In genomic region chr1:25503551-25504426, GRCh38 we compare ENCODE assay signal across 8 cellular contexts. TPM values are rescaled to one million over a fixed set of nuclear protein-coding genes. Genes with fewer than 3 reads are reported as not detected.
DNase-seq lines count a peak whose midpoint lies in the region; ATAC-seq and TF ChIP-seq lines count a peak whose summit lies in the region.

No MANE protein-coding gene starts in this region.

- no peak overlapping the region for H3K4me3 ChIP-seq in GM06990 (replicated peaks; ENCODE audit: low read depth, low read length)
- H3K4me3 ChIP-seq in esophagus muscularis mucosa, result no peak overlapping the region
- H3K4me3 ChIP-seq in prostate gland, result no peak overlapping the region

- TF ChIP-seq POLR2A in esophagus muscularis mucosa (IDR thresholded peaks at IDR 0.05; ENCODE audit: low read depth) (no peak), prostate gland (IDR thresholded peaks at IDR 0.05) (no peak)

- intact Hi-C loops in esophagus muscularis mucosa (cut with DNase I) (no loop called here), prostate gland (cut with DNase I) (no loop called here)

- TF ChIP-seq EP300 in esophagus muscularis mucosa (IDR thresholded peaks at IDR 0.05), result no peak

- DNase-seq in GM06990 (ENCODE audit: extremely low read depth, insufficient read length), result peak; percentile 26
- peak; percentile 25 for DNase-seq in NCI-H1092 (lab: John Stamatoyannopoulos, UW)
- DNase-seq in activated CD8-positive, alpha-beta memory T cell treated with anti-CD3 and anti-CD28 coated beads, Interleukin-2, amount 50 U/mL, for 1 hour (ENCODE audit: extremely low read depth), result peak; percentile 41
- no peak for DNase-seq in esophagus muscularis mucosa (ENCODE audit: extremely low spot score)
- DNase-seq in prostate gland (ENCODE audit: low spot score), result peak; percentile 37
- no peak for DNase-seq in hippocampal formation (lab: John Stamatoyannopoulos, UW)
- DNase-seq in NOMO-1 treated with dmso at 0.1 percent for 144 hours (lab: John Stamatoyannopoulos, UW; ENCODE audit: unreplicated experiment), result no peak

- no peak for ATAC-seq in GM19395 (IDR thresholded peaks at IDR 0.05; ENCODE audit: unreplicated experiment)

- peaks cover 2% of the 10 kb centered on the region for H3K36me3 ChIP-seq in GM06990 (ENCODE audit: control insufficient read depth, insufficient read depth, low read length)
- peaks cover 4 to 9% (median 5%) of the 10 kb centered on the region in 4 donors for H3K36me3 ChIP-seq in esophagus muscularis mucosa
- no peaks in the 10 kb centered on the region for H3K36me3 ChIP-seq in prostate gland

- H3K4me1 ChIP-seq in esophagus muscularis mucosa, result peaks cover 10 to 34% (median 30%) of the 10 kb centered on the region in 4 donors
- peaks cover 6% of the 10 kb centered on the region for H3K4me1 ChIP-seq in prostate gland (replicated peaks)

- H3K27ac ChIP-seq in esophagus muscularis mucosa (replicated peaks in 1 of 4), result peak overlapping the region in 1 of 4 donors; percentile 15
- H3K27ac ChIP-seq in prostate gland, result peak overlapping the region; percentile 4

- H3K9me3 ChIP-seq in esophagus muscularis mucosa, result no peaks in the 10 kb centered on the region
- H3K9me3 ChIP-seq in prostate gland, result no peaks in the 10 kb centered on the region

- WGBS in esophagus muscularis mucosa, result 87% methylated on average over 12 of the region's 12 CpGs
- WGBS in prostate gland, result 72% methylated on average over 12 of the region's 12 CpGs

- H3K27me3 ChIP-seq in GM06990 (replicated peaks; ENCODE audit: control insufficient read depth, insufficient read depth, low read length) (no peaks in the 10 kb centered on the region), esophagus muscularis mucosa (no peaks in the 10 kb centered on the region), prostate gland (replicated peaks; ENCODE audit: insufficient read depth) (no peaks in the 10 kb centered on the region)

- TF ChIP-seq CTCF in GM06990 (IDR thresholded peaks at IDR 0.05; ENCODE audit: insufficient read depth, low read length, poor library complexity, severe bottlenecking) (peak; percentile 79), esophagus muscularis mucosa (IDR thresholded peaks at IDR 0.05) (peak; percentile 37 to 53 (median 46)), prostate gland (IDR thresholded peaks at IDR 0.05) (peak in 3 of 4 experiments; percentile 23 to 66 (median 45))

RNA-seq across cellular contexts. Expression of gene LDLRAP1, which starts 39.6 kb away (rescaled TPM):
- total RNA-seq in esophagus muscularis mucosa (10 to 100 TPM; 12.6 to 21.2 (median 16.3) TPM), prostate gland (10 to 100 TPM; 37.8 to 56.3 TPM)

Comparison
In these comparisons a context has a peak if more than half of its experiments do, and no peak if none do; other contexts are left out.
1. DNase-seq: peak in GM06990 (single experiment), NCI-H1092 (single experiment), activated CD8-positive, alpha-beta memory T cell treated with anti-CD3 and anti-CD28 coated beads, Interleukin-2, amount 50 U/mL, for 1 hour (single experiment) and prostate gland (single experiment); none in esophagus muscularis mucosa (single experiment), hippocampal formation (0 of 2) and NOMO-1 treated with dmso at 0.1 percent for 144 hours (single experiment).
2. Peak in every context shown above with its lines, with median percentiles within 50 percentile points of each other: CTCF ChIP-seq.